Comparison of ENCODE assay signal across 8 cellular contexts in the genomic region with DNA sequence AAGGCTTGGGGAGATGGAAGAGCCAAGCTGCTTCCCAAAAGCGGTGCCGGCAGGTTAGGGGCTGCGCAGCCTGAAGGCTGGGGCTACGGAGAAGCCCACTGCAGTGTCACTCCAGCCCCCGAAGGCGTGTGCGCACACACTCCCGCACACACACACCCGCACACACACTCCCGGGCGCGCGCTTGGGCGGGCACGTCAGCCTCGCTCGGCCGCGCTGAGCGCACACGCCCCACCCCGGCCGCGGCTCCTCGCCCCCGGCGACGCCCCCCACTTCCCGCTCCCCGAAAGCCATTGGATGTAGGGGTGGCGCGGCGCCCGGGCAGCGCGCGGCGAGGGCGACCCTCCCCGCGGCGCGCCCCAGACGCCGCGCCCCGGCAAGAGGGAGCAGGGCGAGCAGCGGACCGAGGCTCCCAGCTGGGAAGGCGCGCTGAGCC. TPM values are rescaled to one million over a fixed set of nuclear protein-coding genes. Genes with fewer than 3 reads are reported as not detected.
DNase-seq lines count a peak whose midpoint lies in the region; ATAC-seq, FAIRE-seq and TF ChIP-seq lines count a peak whose summit lies in the region.

A gene with protein sequence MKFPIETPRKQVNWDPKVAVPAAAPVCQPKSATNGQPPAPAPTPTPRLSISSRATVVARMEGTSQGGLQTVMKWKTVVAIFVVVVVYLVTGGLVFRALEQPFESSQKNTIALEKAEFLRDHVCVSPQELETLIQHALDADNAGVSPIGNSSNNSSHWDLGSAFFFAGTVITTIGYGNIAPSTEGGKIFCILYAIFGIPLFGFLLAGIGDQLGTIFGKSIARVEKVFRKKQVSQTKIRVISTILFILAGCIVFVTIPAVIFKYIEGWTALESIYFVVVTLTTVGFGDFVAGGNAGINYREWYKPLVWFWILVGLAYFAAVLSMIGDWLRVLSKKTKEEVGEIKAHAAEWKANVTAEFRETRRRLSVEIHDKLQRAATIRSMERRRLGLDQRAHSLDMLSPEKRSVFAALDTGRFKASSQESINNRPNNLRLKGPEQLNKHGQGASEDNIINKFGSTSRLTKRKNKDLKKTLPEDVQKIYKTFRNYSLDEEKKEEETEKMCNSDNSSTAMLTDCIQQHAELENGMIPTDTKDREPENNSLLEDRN (minus strand): TSS at position 184 of the 434 bp plus-strand sequence. CDS start 471 bp downstream, outside the sequence.

- no peak for TF ChIP-seq CTCF in keratinocyte (optimal IDR thresholded peaks at IDR 0.05 in 1 of 3, IDR thresholded peaks at IDR 0.05 in 1 of 3, conservative IDR thresholded peaks at IDR 0.05 in 1 of 3; ENCODE audit: extremely low read depth in 1 of 3, insufficient read depth in 2 of 3, low read length in 3 of 3)

- no peak within 1 kb of the TSS for H3K9ac ChIP-seq in keratinocyte (ENCODE audit: control insufficient read depth, extremely low read depth, insufficient read depth, low read length)

- intact Hi-C loops in activated CD4-positive, alpha-beta memory T cell treated with anti-CD3 and anti-CD28 coated beads for 36 hours (cut with micrococcal nuclease) = loop anchor here (10.0 kb wide), 1 partner anchor 678 kb away; no protein-coding TSS in a partner anchor

- POLR2A ChIA-PET in activated CD4-positive, alpha-beta memory T cell treated with anti-CD3 and anti-CD28 coated beads for 36 hours (lab: Charles Lee) = no interaction called here

- no peak within 1 kb of the TSS for H3K27ac Mint-ChIP-seq in activated T-cell treated with anti-CD3 and anti-CD28 coated beads, Interleukin-2, amount 50 U/mL, for 24 hours
- no peak within 1 kb of the TSS for H3K27ac Mint-ChIP-seq in activated CD4-positive, alpha-beta memory T cell treated with anti-CD3 and anti-CD28 coated beads for 36 hours

- H3K27ac ChIP-seq in keratinocyte (ENCODE audit: control insufficient read depth, insufficient read depth, low read length) = no peak within 1 kb of the TSS

- H3K9me3 ChIP-seq in keratinocyte (ENCODE audit: control insufficient read depth, low read depth, low read length) = no peaks in the 10 kb centered on the region

- no peaks in the 10 kb centered on the region for H3K9me3 Mint-ChIP-seq in activated T-cell treated with anti-CD3 and anti-CD28 coated beads, Interleukin-2, amount 50 U/mL, for 24 hours
- no peaks in the 10 kb centered on the region for H3K9me3 Mint-ChIP-seq in activated CD4-positive, alpha-beta memory T cell treated with anti-CD3 and anti-CD28 coated beads for 36 hours

- no peak for FAIRE-seq in keratinocyte (lab: Jason Lieb, UNC)

- CTCF ChIA-PET in activated CD4-positive, alpha-beta memory T cell treated with anti-CD3 and anti-CD28 coated beads for 36 hours (lab: Charles Lee) = no interaction called here

- H3K27me3 ChIP-seq in keratinocyte (ENCODE audit: control insufficient read depth, extremely low read depth, insufficient read depth, low read length) = peaks cover 69% of the 10 kb centered on the region

- no peaks in the 10 kb centered on the region for H3K36me3 ChIP-seq in keratinocyte (ENCODE audit: control insufficient read depth in 2 of 2, extremely low read depth in 1 of 2, insufficient read depth in 2 of 2, low read length in 2 of 2)

- H3K9me1 ChIP-seq in keratinocyte (ENCODE audit: control insufficient read depth, extremely low read depth, insufficient read depth, low read length) = no peaks in the 10 kb centered on the region

- no peaks in the 10 kb centered on the region for H3K79me2 ChIP-seq in keratinocyte (ENCODE audit: control insufficient read depth, insufficient read depth, low read length)

- peak within 1 kb of the TSS in 2 of 3 experiments; percentile 23 to 34 for H3K4me3 ChIP-seq in keratinocyte (ENCODE audit: control insufficient read depth in 2 of 3, extremely low read depth in 1 of 3, insufficient read depth in 2 of 3, low read depth in 1 of 3, low read length in 3 of 3)

- H3K27me3 Mint-ChIP-seq in activated T-cell treated with anti-CD3 and anti-CD28 coated beads, Interleukin-2, amount 50 U/mL, for 24 hours = peaks cover 45% of the 10 kb centered on the region
- peaks cover 42% of the 10 kb centered on the region for H3K27me3 Mint-ChIP-seq in activated CD4-positive, alpha-beta memory T cell treated with anti-CD3 and anti-CD28 coated beads for 36 hours

- no peaks in the 10 kb centered on the region for H3K36me3 Mint-ChIP-seq in activated T-cell treated with anti-CD3 and anti-CD28 coated beads, Interleukin-2, amount 50 U/mL, for 24 hours (ENCODE audit: low read depth)
- no peaks in the 10 kb centered on the region for H3K36me3 Mint-ChIP-seq in activated CD4-positive, alpha-beta memory T cell treated with anti-CD3 and anti-CD28 coated beads for 36 hours

- DNase-seq in activated T-cell treated with anti-CD3 and anti-CD28 coated beads, Interleukin-2, amount 50 U/mL, for 24 hours = no peak
- DNase-seq in activated T-cell treated with anti-CD3 and anti-CD28 coated beads for 4 hours = no peak
- no peak for DNase-seq in activated CD4-positive, alpha-beta memory T cell treated with anti-CD3 and anti-CD28 coated beads for 36 hours
- no peak for DNase-seq in keratinocyte (ENCODE audit: low read depth, low spot score)
- DNase-seq in middle frontal gyrus (ENCODE audit: extremely low spot score, low spot score) = no peak
- no peak for DNase-seq in GM19240 (ENCODE audit: insufficient read length, low spot score)
- DNase-seq in activated CD8-positive, alpha-beta memory T cell treated with anti-CD3 and anti-CD28 coated beads, Interleukin-2, amount 50 U/mL, for 48 hours = no peak

- peak; percentile 26 for ATAC-seq in HG02840 (IDR thresholded peaks at IDR 0.05; ENCODE audit: low FRiP score, unreplicated experiment)

- H3K4me2 ChIP-seq in keratinocyte (ENCODE audit: control insufficient read depth, extremely low read depth, insufficient read depth, low read depth, low read length) = peak within 1 kb of the TSS; percentile 48

- H3K4me3 Mint-ChIP-seq in activated T-cell treated with anti-CD3 and anti-CD28 coated beads, Interleukin-2, amount 50 U/mL, for 24 hours = peak within 1 kb of the TSS; percentile 60
- peak within 1 kb of the TSS; percentile 21 for H3K4me3 Mint-ChIP-seq in activated CD4-positive, alpha-beta memory T cell treated with anti-CD3 and anti-CD28 coated beads for 36 hours

- no peaks in the 10 kb centered on the region for H4K20me1 ChIP-seq in keratinocyte (ENCODE audit: control insufficient read depth, extremely low read depth, insufficient read depth, low read length)

- no peaks in the 10 kb centered on the region for H3K4me1 ChIP-seq in keratinocyte (ENCODE audit: control insufficient read depth, extremely low read depth, insufficient read depth, low read length)

- dilution Hi-C loops in keratinocyte (cut with MboI; ENCODE audit: extremely low pct_ligation_motif_present, low sequenced_read_pairs) = no loop called here

- H2AFZ ChIP-seq in keratinocyte (ENCODE audit: control insufficient read depth, low read length) = no peak within 1 kb of the TSS

- peaks cover 5% of the 10 kb centered on the region for H3K4me1 Mint-ChIP-seq in activated T-cell treated with anti-CD3 and anti-CD28 coated beads, Interleukin-2, amount 50 U/mL, for 24 hours (ENCODE audit: low read depth)
- peaks cover 8% of the 10 kb centered on the region for H3K4me1 Mint-ChIP-seq in activated CD4-positive, alpha-beta memory T cell treated with anti-CD3 and anti-CD28 coated beads for 36 hours (ENCODE audit: low read depth)

RNA-seq across cellular contexts. Expression of the gene that starts here (rescaled TPM):
- not detected for total RNA-seq in activated CD4-positive, alpha-beta memory T cell treated with anti-CD3 and anti-CD28 coated beads for 36 hours
- 0.39 to 1.6 TPM (median 0.79 TPM) in 3 replicates for polyA plus RNA-seq in keratinocyte
- 1.0 TPM for polyA plus RNA-seq in keratinocyte (2011; ENCODE audit: low read depth)
- polyA plus RNA-seq in keratinocyte (2011; cell fraction: cytosol; rRNA removed) = 0.29 and 0.31 TPM in 2 replicates
- polyA plus RNA-seq in keratinocyte (2011; cell fraction: nucleus; rRNA removed) = 1.0 and 1.4 TPM in 2 replicates
- 0.44 and 1.1 TPM in 2 replicates for polyA plus RNA-seq in keratinocyte (2012; ENCODE audit: low replicate concordance)
- polyA minus RNA-seq in keratinocyte = 1.4 to 4.3 TPM (median 2.7 TPM) in 3 replicates
- 5.4 TPM for polyA minus RNA-seq in keratinocyte (2011; cell fraction: cytosol; rRNA and poly(A)+ RNA removed)
- 1.8 and 2.0 TPM in 2 replicates for polyA minus RNA-seq in keratinocyte (2011; cell fraction: nucleus; rRNA and poly(A)+ RNA removed)
